In the genomic region with DNA sequence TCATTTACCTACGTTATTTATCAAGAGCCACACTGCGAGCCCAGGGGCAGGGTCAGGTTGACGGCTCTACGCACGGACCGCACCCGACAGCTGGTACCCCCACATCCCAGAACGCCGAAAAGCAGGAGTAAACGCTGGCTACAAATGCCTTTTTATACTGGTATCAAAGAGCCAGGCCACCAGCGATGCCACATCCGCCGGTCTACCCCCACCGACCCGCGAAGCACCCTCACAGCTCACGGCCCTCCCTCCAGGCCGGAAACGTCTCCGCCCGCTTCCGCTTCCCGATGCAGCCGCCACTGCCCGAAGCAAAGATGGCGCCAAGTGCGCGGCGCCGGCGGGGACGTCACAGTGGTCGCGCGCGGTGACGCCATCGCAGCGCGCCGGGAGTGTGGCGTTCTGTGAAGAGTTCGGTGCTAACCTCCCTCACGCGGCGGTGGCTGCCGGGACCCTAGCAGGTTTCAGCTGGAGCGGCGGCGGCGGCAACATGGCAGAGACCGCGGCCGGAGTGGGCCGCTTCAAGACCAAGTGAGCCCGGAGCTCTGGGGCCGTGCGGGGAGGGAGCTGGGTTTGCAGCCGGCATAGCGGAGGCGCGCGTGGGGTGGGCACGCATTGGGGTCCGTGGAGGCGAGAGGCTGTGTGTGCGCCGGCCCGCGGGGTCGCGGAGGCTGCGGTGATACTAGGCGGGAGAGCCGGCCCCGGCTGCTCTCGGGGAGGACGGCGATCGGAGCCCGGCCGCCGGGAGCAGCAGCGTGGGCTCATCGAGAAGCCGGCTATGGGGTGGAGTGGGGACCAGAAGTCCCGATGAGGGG, we compare ENCODE assay signal across 1 cellular context.
TF ChIP-seq lines count a peak whose summit lies in the region.

A gene (plus strand): TSS at position 376 of the 812 bp plus-strand sequence. CDS start 112 bp downstream, at position 488.

TF ChIP-seq in K562, 482 proteins besides CTCF, POLR2A, EP300 and RAD21 (continued from another document and continues in another):
- TF ChIP-seq, protein P1, sequence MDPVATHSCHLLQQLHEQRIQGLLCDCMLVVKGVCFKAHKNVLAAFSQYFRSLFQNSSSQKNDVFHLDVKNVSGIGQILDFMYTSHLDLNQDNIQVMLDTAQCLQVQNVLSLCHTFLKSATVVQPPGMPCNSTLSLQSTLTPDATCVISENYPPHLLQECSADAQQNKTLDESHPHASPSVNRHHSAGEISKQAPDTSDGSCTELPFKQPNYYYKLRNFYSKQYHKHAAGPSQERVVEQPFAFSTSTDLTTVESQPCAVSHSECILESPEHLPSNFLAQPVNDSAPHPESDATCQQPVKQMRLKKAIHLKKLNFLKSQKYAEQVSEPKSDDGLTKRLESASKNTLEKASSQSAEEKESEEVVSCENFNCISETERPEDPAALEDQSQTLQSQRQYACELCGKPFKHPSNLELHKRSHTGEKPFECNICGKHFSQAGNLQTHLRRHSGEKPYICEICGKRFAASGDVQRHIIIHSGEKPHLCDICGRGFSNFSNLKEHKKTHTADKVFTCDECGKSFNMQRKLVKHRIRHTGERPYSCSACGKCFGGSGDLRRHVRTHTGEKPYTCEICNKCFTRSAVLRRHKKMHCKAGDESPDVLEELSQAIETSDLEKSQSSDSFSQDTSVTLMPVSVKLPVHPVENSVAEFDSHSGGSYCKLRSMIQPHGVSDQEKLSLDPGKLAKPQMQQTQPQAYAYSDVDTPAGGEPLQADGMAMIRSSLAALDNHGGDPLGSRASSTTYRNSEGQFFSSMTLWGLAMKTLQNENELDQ (CRISPR knock-in tag; IDR thresholded peaks at IDR 0.05; ENCODE audit: borderline replicate concordance) = no peak
- TF ChIP-seq HNRNPL (IDR thresholded peaks at IDR 0.05; ENCODE audit: low read depth, low read length) (peak; percentile 34; the same call in 1 of the 2 replicates), ZKSCAN1 (IDR thresholded peaks at IDR 0.05; ENCODE audit: low read depth, low read length) (peak; percentile 94), SMAD3 (CRISPR knock-in tag; conservative IDR thresholded peaks at IDR 0.05) (peak; percentile 69; the same call in 1 of the 2 replicates), CBX8 (IDR thresholded peaks at IDR 0.05; ENCODE audit: borderline replicate concordance, extremely low read depth, low read depth, low read length, poor library complexity, severe bottlenecking) (no peak), ZNF133 (CRISPR knock-in tag; IDR thresholded peaks at IDR 0.05) (no peak), TAF7 (tag; IDR thresholded peaks at IDR 0.05) (no peak), ETV6 (IDR thresholded peaks at IDR 0.05; ENCODE audit: borderline replicate concordance in 1 of 2, low read depth in 2 of 2, low read length in 1 of 2) (peak in 1 of 2 experiments; percentile 35; a peak in 1 of 4 replicates), ETV6 (CRISPR knock-in tag; IDR thresholded peaks at IDR 0.05; ENCODE audit: borderline replicate concordance) (0 out of 2 replicates have a peak, but pooled peaks have one; percentile 28), POLR3G (IDR thresholded peaks at IDR 0.05; ENCODE audit: extremely low read depth, insufficient read length, insufficient replicate concordance) (no peak), PHB (CRISPR knock-in tag; IDR thresholded peaks at IDR 0.05) (no peak), CREBBP (IDR thresholded peaks at IDR 0.05; ENCODE audit: low read depth, low read length) (no peak), SIN3B (IDR thresholded peaks at IDR 0.05; ENCODE audit: low read depth) (peak; percentile 99), RBBP5 (IDR thresholded peaks at IDR 0.05; ENCODE audit: borderline replicate concordance, insufficient read depth, low read length, poor library complexity, severe bottlenecking) (peak; percentile 95), POLR2G (IDR thresholded peaks at IDR 0.05; ENCODE audit: low read depth, low read length) (peak; percentile 93), ASH1L (IDR thresholded peaks at IDR 0.05; ENCODE audit: borderline replicate concordance, low read depth, partially characterized antibody) (no peak), NR2F6 (CRISPR knock-in tag; IDR thresholded peaks at IDR 0.05) (no peak), ZNF12 (CRISPR knock-in tag; IDR thresholded peaks at IDR 0.05) (peak; percentile 84; the same call in 1 of the 2 replicates), ZFP1 (CRISPR knock-in tag; IDR thresholded peaks at IDR 0.05) (no peak; the same call in 1 of the 2 replicates), MTA1 (IDR thresholded peaks at IDR 0.05; ENCODE audit: borderline replicate concordance) (peak; percentile 100), ETV1 (tag; conservative IDR thresholded peaks at IDR 0.05; ENCODE audit: low read depth) (peak; percentile 96), PYGO2 (tag; IDR thresholded peaks at IDR 0.05) (no peak), CBFA2T2 (conservative IDR thresholded peaks at IDR 0.05) (no peak), NCOA1 (IDR thresholded peaks at IDR 0.05; ENCODE audit: low read depth) (no peak), CBX2 (IDR thresholded peaks at IDR 0.05; ENCODE audit: insufficient read depth, low read length, poor library complexity, severe bottlenecking) (no peak), DIDO1 (tag; IDR thresholded peaks at IDR 0.05; ENCODE audit: low read depth) (peak; percentile 98), ZNF121 (CRISPR knock-in tag; conservative IDR thresholded peaks at IDR 0.05) (no peak), SUPT5H (IDR thresholded peaks at IDR 0.05) (peak; percentile 85), POLR2AphosphoS5 (IDR thresholded peaks at IDR 0.05; ENCODE audit: control insufficient read depth, insufficient read depth, low read depth, low read length) (peak; percentile 67; the same call in 1 of the 2 replicates), CAMTA2 (CRISPR knock-in tag; conservative IDR thresholded peaks at IDR 0.05) (no peak), KDM2B (CRISPR knock-in tag; IDR thresholded peaks at IDR 0.05) (no peak), SETDB1 (IDR thresholded peaks at IDR 0.05; ENCODE audit: low read length) (peak; percentile 98), ZBTB8A (IDR thresholded peaks at IDR 0.05; ENCODE audit: partially characterized antibody) (no peak), RB1 (IDR thresholded peaks at IDR 0.05; ENCODE audit: low read depth) (peak; percentile 97), ZNF79 (CRISPR knock-in tag; IDR thresholded peaks at IDR 0.05; ENCODE audit: low read depth) (peak; percentile 38; the same call in 1 of the 2 replicates), LCOR (CRISPR knock-in tag; IDR thresholded peaks at IDR 0.05) (peak; percentile 92)
- TF ChIP-seq, protein P2, sequence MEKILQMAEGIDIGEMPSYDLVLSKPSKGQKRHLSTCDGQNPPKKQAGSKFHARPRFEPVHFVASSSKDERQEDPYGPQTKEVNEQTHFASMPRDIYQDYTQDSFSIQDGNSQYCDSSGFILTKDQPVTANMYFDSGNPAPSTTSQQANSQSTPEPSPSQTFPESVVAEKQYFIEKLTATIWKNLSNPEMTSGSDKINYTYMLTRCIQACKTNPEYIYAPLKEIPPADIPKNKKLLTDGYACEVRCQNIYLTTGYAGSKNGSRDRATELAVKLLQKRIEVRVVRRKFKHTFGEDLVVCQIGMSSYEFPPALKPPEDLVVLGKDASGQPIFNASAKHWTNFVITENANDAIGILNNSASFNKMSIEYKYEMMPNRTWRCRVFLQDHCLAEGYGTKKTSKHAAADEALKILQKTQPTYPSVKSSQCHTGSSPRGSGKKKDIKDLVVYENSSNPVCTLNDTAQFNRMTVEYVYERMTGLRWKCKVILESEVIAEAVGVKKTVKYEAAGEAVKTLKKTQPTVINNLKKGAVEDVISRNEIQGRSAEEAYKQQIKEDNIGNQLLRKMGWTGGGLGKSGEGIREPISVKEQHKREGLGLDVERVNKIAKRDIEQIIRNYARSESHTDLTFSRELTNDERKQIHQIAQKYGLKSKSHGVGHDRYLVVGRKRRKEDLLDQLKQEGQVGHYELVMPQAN (IDR thresholded peaks at IDR 0.05; ENCODE audit: borderline replicate concordance) = peak; percentile 92
- TF ChIP-seq, protein P3, sequence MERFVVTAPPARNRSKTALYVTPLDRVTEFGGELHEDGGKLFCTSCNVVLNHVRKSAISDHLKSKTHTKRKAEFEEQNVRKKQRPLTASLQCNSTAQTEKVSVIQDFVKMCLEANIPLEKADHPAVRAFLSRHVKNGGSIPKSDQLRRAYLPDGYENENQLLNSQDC (CRISPR knock-in tag; IDR thresholded peaks at IDR 0.05) = peak; percentile 53; the same call in 1 of the 2 replicates
- TF ChIP-seq, protein P4, sequence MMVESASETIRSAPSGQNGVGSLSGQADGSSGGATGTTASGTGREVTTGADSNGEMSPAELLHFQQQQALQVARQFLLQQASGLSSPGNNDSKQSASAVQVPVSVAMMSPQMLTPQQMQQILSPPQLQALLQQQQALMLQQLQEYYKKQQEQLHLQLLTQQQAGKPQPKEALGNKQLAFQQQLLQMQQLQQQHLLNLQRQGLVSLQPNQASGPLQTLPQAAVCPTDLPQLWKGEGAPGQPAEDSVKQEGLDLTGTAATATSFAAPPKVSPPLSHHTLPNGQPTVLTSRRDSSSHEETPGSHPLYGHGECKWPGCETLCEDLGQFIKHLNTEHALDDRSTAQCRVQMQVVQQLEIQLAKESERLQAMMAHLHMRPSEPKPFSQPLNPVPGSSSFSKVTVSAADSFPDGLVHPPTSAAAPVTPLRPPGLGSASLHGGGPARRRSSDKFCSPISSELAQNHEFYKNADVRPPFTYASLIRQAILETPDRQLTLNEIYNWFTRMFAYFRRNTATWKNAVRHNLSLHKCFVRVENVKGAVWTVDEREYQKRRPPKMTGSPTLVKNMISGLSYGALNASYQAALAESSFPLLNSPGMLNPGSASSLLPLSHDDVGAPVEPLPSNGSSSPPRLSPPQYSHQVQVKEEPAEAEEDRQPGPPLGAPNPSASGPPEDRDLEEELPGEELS (CRISPR knock-in tag; IDR thresholded peaks at IDR 0.05; ENCODE audit: borderline replicate concordance) = no peak; the same call in 1 of the 2 replicates
- TF ChIP-seq, protein P5, sequence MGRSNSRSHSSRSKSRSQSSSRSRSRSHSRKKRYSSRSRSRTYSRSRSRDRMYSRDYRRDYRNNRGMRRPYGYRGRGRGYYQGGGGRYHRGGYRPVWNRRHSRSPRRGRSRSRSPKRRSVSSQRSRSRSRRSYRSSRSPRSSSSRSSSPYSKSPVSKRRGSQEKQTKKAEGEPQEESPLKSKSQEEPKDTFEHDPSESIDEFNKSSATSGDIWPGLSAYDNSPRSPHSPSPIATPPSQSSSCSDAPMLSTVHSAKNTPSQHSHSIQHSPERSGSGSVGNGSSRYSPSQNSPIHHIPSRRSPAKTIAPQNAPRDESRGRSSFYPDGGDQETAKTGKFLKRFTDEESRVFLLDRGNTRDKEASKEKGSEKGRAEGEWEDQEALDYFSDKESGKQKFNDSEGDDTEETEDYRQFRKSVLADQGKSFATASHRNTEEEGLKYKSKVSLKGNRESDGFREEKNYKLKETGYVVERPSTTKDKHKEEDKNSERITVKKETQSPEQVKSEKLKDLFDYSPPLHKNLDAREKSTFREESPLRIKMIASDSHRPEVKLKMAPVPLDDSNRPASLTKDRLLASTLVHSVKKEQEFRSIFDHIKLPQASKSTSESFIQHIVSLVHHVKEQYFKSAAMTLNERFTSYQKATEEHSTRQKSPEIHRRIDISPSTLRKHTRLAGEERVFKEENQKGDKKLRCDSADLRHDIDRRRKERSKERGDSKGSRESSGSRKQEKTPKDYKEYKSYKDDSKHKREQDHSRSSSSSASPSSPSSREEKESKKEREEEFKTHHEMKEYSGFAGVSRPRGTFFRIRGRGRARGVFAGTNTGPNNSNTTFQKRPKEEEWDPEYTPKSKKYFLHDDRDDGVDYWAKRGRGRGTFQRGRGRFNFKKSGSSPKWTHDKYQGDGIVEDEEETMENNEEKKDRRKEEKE (IDR thresholded peaks at IDR 0.05; ENCODE audit: borderline replicate concordance in 1 of 2, control insufficient read depth in 1 of 2, low read depth in 2 of 2, low read length in 1 of 2) = no peak; a peak in 1 of 4 replicates
- TF ChIP-seq, protein P6, sequence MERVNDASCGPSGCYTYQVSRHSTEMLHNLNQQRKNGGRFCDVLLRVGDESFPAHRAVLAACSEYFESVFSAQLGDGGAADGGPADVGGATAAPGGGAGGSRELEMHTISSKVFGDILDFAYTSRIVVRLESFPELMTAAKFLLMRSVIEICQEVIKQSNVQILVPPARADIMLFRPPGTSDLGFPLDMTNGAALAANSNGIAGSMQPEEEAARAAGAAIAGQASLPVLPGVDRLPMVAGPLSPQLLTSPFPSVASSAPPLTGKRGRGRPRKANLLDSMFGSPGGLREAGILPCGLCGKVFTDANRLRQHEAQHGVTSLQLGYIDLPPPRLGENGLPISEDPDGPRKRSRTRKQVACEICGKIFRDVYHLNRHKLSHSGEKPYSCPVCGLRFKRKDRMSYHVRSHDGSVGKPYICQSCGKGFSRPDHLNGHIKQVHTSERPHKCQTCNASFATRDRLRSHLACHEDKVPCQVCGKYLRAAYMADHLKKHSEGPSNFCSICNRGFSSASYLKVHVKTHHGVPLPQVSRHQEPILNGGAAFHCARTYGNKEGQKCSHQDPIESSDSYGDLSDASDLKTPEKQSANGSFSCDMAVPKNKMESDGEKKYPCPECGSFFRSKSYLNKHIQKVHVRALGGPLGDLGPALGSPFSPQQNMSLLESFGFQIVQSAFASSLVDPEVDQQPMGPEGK (CRISPR knock-in tag; IDR thresholded peaks at IDR 0.05; ENCODE audit: borderline replicate concordance) = no peak
- TF ChIP-seq, protein P7, sequence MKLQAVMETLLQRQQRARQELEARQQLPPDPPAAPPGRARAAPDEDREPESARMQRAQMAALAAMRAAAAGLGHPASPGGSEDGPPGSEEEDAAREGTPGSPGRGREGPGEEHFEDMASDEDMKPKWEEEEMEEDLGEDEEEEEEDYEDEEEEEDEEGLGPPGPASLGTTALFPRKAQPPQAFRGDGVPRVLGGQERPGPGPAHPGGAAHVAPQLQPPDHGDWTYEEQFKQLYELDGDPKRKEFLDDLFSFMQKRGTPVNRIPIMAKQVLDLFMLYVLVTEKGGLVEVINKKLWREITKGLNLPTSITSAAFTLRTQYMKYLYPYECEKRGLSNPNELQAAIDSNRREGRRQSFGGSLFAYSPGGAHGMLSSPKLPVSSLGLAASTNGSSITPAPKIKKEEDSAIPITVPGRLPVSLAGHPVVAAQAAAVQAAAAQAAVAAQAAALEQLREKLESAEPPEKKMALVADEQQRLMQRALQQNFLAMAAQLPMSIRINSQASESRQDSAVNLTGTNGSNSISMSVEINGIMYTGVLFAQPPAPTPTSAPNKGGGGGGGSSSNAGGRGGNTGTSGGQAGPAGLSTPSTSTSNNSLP (IDR thresholded peaks at IDR 0.05; ENCODE audit: borderline replicate concordance, low read depth, low read length) = no peak
- TF ChIP-seq, protein P8, sequence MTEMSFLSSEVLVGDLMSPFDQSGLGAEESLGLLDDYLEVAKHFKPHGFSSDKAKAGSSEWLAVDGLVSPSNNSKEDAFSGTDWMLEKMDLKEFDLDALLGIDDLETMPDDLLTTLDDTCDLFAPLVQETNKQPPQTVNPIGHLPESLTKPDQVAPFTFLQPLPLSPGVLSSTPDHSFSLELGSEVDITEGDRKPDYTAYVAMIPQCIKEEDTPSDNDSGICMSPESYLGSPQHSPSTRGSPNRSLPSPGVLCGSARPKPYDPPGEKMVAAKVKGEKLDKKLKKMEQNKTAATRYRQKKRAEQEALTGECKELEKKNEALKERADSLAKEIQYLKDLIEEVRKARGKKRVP (CRISPR knock-in tag; IDR thresholded peaks at IDR 0.05) = no peak
- TF ChIP-seq, protein P9, sequence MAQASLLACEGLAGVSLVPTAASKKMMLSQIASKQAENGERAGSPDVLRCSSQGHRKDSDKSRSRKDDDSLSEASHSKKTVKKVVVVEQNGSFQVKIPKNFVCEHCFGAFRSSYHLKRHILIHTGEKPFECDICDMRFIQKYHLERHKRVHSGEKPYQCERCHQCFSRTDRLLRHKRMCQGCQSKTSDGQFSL (CRISPR knock-in tag; IDR thresholded peaks at IDR 0.05) = peak; percentile 58; the same call in 1 of the 2 replicates
- TF ChIP-seq, protein P9 (tag; IDR thresholded peaks at IDR 0.05) = no peak
